ENCODE assay signal across 2 cellular contexts in the genomic region with DNA sequence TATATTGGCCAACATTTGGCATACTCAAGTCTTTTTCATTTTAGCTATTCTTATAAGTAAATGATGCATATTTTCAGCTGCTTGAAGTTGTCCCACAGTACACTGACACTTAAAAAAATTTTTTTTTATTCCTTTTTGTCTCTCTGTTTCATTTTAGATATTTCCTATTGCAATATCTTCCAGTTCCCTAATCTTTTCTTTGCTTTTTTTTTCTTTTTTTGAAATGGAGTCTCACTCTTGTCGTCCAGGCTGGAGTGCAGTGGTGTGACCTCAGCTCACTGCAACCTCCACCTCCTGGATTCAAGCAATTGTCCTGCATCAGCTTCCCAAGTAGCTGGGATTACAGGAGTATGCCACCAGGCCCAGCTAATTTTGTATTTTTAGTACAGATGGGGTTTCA.
TF ChIP-seq lines count a peak whose summit lies in the region.

No MANE protein-coding gene starts in this region.

TF ChIP-seq in HCT116, 20 proteins besides CTCF, POLR2A, EP300 and RAD21:
- TF ChIP-seq, protein P1, sequence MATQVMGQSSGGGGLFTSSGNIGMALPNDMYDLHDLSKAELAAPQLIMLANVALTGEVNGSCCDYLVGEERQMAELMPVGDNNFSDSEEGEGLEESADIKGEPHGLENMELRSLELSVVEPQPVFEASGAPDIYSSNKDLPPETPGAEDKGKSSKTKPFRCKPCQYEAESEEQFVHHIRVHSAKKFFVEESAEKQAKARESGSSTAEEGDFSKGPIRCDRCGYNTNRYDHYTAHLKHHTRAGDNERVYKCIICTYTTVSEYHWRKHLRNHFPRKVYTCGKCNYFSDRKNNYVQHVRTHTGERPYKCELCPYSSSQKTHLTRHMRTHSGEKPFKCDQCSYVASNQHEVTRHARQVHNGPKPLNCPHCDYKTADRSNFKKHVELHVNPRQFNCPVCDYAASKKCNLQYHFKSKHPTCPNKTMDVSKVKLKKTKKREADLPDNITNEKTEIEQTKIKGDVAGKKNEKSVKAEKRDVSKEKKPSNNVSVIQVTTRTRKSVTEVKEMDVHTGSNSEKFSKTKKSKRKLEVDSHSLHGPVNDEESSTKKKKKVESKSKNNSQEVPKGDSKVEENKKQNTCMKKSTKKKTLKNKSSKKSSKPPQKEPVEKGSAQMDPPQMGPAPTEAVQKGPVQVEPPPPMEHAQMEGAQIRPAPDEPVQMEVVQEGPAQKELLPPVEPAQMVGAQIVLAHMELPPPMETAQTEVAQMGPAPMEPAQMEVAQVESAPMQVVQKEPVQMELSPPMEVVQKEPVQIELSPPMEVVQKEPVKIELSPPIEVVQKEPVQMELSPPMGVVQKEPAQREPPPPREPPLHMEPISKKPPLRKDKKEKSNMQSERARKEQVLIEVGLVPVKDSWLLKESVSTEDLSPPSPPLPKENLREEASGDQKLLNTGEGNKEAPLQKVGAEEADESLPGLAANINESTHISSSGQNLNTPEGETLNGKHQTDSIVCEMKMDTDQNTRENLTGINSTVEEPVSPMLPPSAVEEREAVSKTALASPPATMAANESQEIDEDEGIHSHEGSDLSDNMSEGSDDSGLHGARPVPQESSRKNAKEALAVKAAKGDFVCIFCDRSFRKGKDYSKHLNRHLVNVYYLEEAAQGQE (IDR thresholded peaks at IDR 0.05; ENCODE audit: low read depth) = no peak
- no peak for TF ChIP-seq FOSL1 (IDR thresholded peaks at IDR 0.05; ENCODE audit: low read depth)

TF ChIP-seq in IMR-90, 13 proteins besides CTCF, POLR2A, EP300 and RAD21:
- TF ChIP-seq, protein P2, sequence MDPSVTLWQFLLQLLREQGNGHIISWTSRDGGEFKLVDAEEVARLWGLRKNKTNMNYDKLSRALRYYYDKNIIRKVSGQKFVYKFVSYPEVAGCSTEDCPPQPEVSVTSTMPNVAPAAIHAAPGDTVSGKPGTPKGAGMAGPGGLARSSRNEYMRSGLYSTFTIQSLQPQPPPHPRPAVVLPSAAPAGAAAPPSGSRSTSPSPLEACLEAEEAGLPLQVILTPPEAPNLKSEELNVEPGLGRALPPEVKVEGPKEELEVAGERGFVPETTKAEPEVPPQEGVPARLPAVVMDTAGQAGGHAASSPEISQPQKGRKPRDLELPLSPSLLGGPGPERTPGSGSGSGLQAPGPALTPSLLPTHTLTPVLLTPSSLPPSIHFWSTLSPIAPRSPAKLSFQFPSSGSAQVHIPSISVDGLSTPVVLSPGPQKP (IDR thresholded peaks at IDR 0.05; ENCODE audit: borderline replicate concordance, low read depth, low read length) = no peak
